Comparison of ENCODE assay signal across 14 cellular contexts in genomic region chr20:17825251-17825691, GRCh38.
DNase-seq lines count a peak whose midpoint lies in the region; ATAC-seq, FAIRE-seq and TF ChIP-seq lines count a peak whose summit lies in the region.
"Had no signal": no experiment of that assay in that cellular context is flagged by ENCODE, and none has a peak within 500 bp of the region (broad histone marks: within the 10 kb centered on the region; RNA-seq: fewer than 3 reads in every experiment).

No MANE protein-coding gene starts in this region.

- H3K36me3 ChIP-seq in H1 (ENCODE audit: control insufficient read depth in 2 of 4, insufficient read depth in 4 of 4, low read length in 3 of 4) (no peaks in the 10 kb centered on the region), HepG2 (replicated peaks in 1 of 2; ENCODE audit: control insufficient read depth in 1 of 2, insufficient read depth in 2 of 2, low read length in 2 of 2) (no peaks in the 10 kb centered on the region), smooth muscle cell (ENCODE audit: low read depth) (no peaks in the 10 kb centered on the region)

- H3T11ph ChIP-seq in H9 (ENCODE audit: low read length), result no peak overlapping the region

- H2BK5ac ChIP-seq in H9 (ENCODE audit: insufficient read length, low read length) (no peak overlapping the region), H1 (ENCODE audit: low read depth, low read length) (no peak overlapping the region; the same call in 1 of the 2 replicates)

- ATAC-seq in HepG2 (peak; percentile 50), HG03571 (IDR thresholded peaks at IDR 0.05; ENCODE audit: unreplicated experiment) (no peak)
- ATAC-seq: esophagus mucosa had no signal

- H3K4me2 ChIP-seq in H9 (ENCODE audit: insufficient read depth, insufficient read length, low read length) (no peak overlapping the region), H1 (ENCODE audit: insufficient read depth in 1 of 2, low read depth in 2 of 2, low read length in 2 of 2) (no peak overlapping the region), HepG2 (ENCODE audit: low read depth, low read length) (peak overlapping the region; percentile 49), smooth muscle cell (no peak overlapping the region)

- no peak overlapping the region for H4K5ac ChIP-seq in H9 (ENCODE audit: insufficient read length, low read depth, low read length)
- no peak overlapping the region for H4K5ac ChIP-seq in H1 (ENCODE audit: insufficient read length, low read depth, low read length)

- no peaks in the 10 kb centered on the region for H3K9me3 ChIP-seq in H9 (ENCODE audit: control insufficient read depth, low read depth, low read length)
- H3K9me3 ChIP-seq in H1 (ENCODE audit: insufficient read depth in 2 of 2, low read depth in 1 of 2, low read length in 1 of 2), result no peaks in the 10 kb centered on the region
- no peaks in the 10 kb centered on the region for H3K9me3 ChIP-seq in HepG2 (ENCODE audit: low read length)
- H3K9me3 ChIP-seq in smooth muscle cell (replicated peaks; ENCODE audit: low read depth), result no peaks in the 10 kb centered on the region

- H4K8ac ChIP-seq in H9 (replicated peaks; ENCODE audit: insufficient read length, low read depth, low read length), result no peak overlapping the region
- H4K8ac ChIP-seq in H1 (ENCODE audit: extremely low read depth, insufficient read depth, low read length), result peak overlapping the region; percentile 72; the same call in 1 of the 2 replicates

- DNase-seq in H9 (no peak), H1 (ENCODE audit: low read depth in 1 of 2, low spot score in 2 of 2) (no peak), HepG2 (ENCODE audit: low spot score) (peak; percentile 47), smooth muscle cell (lab: John Stamatoyannopoulos, UW; ENCODE audit: unreplicated experiment) (no peak), NCI-H226 (no peak), NCI-H2029 (lab: John Stamatoyannopoulos, UW) (no peak), GOT3 (lab: John Stamatoyannopoulos, UW) (no peak)
- DNase-seq: NCI-H1930; NK-92 treated with Interleukin-12 subunit alpha and Interleukin-12 subunit beta, amount 100 ng/mL, for 24 hours; stimulated activated CD4-positive, alpha-beta T cell treated with anti-CD3 and anti-CD28 coated beads, Interleukin-4, amount 100 ng/mL, for 4 hours; stimulated activated naive CD4-positive, alpha-beta T cell had no signal

- H2BK20ac ChIP-seq in H9 (ENCODE audit: low read depth, low read length, poor library complexity, severe bottlenecking), result no peak overlapping the region
- H2BK20ac ChIP-seq in H1 (ENCODE audit: low read length), result 0 out of 2 replicates have a peak overlapping the region, but pooled peaks have one; percentile 18

- H2AK5ac ChIP-seq in H9 (ENCODE audit: insufficient read length, low read length), result no peak overlapping the region
- H2AK5ac ChIP-seq in H1 (ENCODE audit: low read depth, low read length), result no peak overlapping the region

- H4K91ac ChIP-seq in H9 (ENCODE audit: insufficient read length, low read depth, low read length) (no peak overlapping the region), H1 (replicated peaks; ENCODE audit: insufficient read length, low read length) (no peak overlapping the region)

- TF ChIP-seq RAD21 in H1 (IDR thresholded peaks at IDR 0.05 in 1 of 2, conservative IDR thresholded peaks at IDR 0.05 in 1 of 2; ENCODE audit: low read depth in 2 of 2, low read length in 2 of 2) (no peak), HepG2 (CRISPR knock-in tag; IDR thresholded peaks at IDR 0.05) (no peak)

- no peaks in the 10 kb centered on the region for H3F3A ChIP-seq in smooth muscle cell (ENCODE audit: low read depth)

- H3K18ac ChIP-seq in H9 (ENCODE audit: insufficient read length, low read depth, low read length) (no peak overlapping the region), H1 (ENCODE audit: extremely low read depth, low read length) (no peak overlapping the region)

- H3K56ac ChIP-seq in H9 (ENCODE audit: insufficient read length, low read depth, low read length), result no peak overlapping the region
- no peak overlapping the region for H3K56ac ChIP-seq in H1 (replicated peaks; ENCODE audit: insufficient read length, low read depth, low read length)

- H3K79me2 ChIP-seq in H9 (ENCODE audit: insufficient read depth, low read length), result no peaks in the 10 kb centered on the region
- H3K79me2 ChIP-seq in H1 (ENCODE audit: control insufficient read depth in 1 of 2, insufficient read depth in 2 of 2, low read length in 2 of 2), result no peaks in the 10 kb centered on the region
- H3K79me2 ChIP-seq in HepG2 (ENCODE audit: insufficient read depth, low read length), result no peaks in the 10 kb centered on the region
- H3K79me2 ChIP-seq in smooth muscle cell (ENCODE audit: low read depth), result no peaks in the 10 kb centered on the region

- POLR2A ChIA-PET in H1 (lab: Charles Lee; ENCODE audit: partially characterized antibody), result no interaction called here
- POLR2A ChIA-PET in HepG2 (lab: Yijun Ruan, JAX), result interaction anchor here (1.0 to 5.7 kb wide), 12 partner anchors 10 to 143 kb away, joined by 3 to 60 read pairs (median 6); partner anchors contain the start of gene RRBP1

- no peak overlapping the region for H2BK120ac ChIP-seq in H9 (ENCODE audit: low read depth, low read length, poor library complexity, severe bottlenecking)
- H2BK120ac ChIP-seq in H1 (replicated peaks; ENCODE audit: low read depth, low read length), result no peak overlapping the region

- H2AFZ ChIP-seq in H9 (ENCODE audit: low read length), result no peak overlapping the region
- peak overlapping the region; percentile 47; the same call in 1 of the 2 replicates for H2AFZ ChIP-seq in H1 (ENCODE audit: low read length)
- H2AFZ ChIP-seq in HepG2 (ENCODE audit: low read length), result no peak overlapping the region
- H2AFZ ChIP-seq in smooth muscle cell (ENCODE audit: low read depth), result peak overlapping the region; percentile 67

- TF ChIP-seq POLR2A in H1 (IDR thresholded peaks at IDR 0.05; ENCODE audit: control extremely low read depth in 1 of 2, low read depth in 2 of 2, low read length in 2 of 2) (no peak), HepG2 (IDR thresholded peaks at IDR 0.05; ENCODE audit: insufficient read depth in 1 of 2, low read depth in 2 of 2, low read length in 2 of 2) (peak in 1 of 2 experiments; percentile 52; a peak in 2 of 4 replicates)

- peaks cover 2% of the 10 kb centered on the region for H3K27me3 Mint-ChIP-seq in H9 (ENCODE audit: low read depth)

- no peak for TF ChIP-seq EP300 in H1 (IDR thresholded peaks at IDR 0.05; ENCODE audit: borderline replicate concordance in 1 of 2, low read depth in 2 of 2, low read length in 2 of 2)
- peak in 1 of 2 experiments; percentile 34; a peak in 1 of 4 replicates for TF ChIP-seq EP300 in HepG2 (IDR thresholded peaks at IDR 0.05; ENCODE audit: low read depth in 2 of 2, low read length in 2 of 2)
- no peak for TF ChIP-seq EP300 in HepG2 (CRISPR knock-in tag; IDR thresholded peaks at IDR 0.05; ENCODE audit: borderline replicate concordance)

- FAIRE-seq in H1 (lab: Jason Lieb, UNC), result no peak
- no peak for FAIRE-seq in HepG2 (lab: Jason Lieb, UNC)

- BruUV-seq in HepG2 (replicated peaks; lab: Mats Ljungman, UMichigan), result no TSS peak

- no peak overlapping the region for H3K4me3 Mint-ChIP-seq in H9

- no peaks in the 10 kb centered on the region for H3K36me3 Mint-ChIP-seq in H9 (ENCODE audit: insufficient read depth in 1 of 3, low read depth in 3 of 3)

- H4K20me1 ChIP-seq in H9 (ENCODE audit: control insufficient read depth, insufficient read depth, insufficient read length), result no peaks in the 10 kb centered on the region
- H4K20me1 ChIP-seq in H1 (replicated peaks in 1 of 2; ENCODE audit: control insufficient read depth in 1 of 2, insufficient read depth in 2 of 2, low read length in 2 of 2), result no peaks in the 10 kb centered on the region
- H4K20me1 ChIP-seq in HepG2 (ENCODE audit: insufficient read depth, low read length), result no peaks in the 10 kb centered on the region
- H4K20me1 ChIP-seq in smooth muscle cell (ENCODE audit: low read depth), result no peaks in the 10 kb centered on the region

- H3K27ac ChIP-seq in H9 (ENCODE audit: insufficient read length, low read depth, low read length), result no peak overlapping the region
- H3K27ac ChIP-seq in H1 (ENCODE audit: low read depth, low read length), result no peak overlapping the region
- H3K27ac ChIP-seq in HepG2 (ENCODE audit: extremely low read length, insufficient read depth, low read length), result no peak overlapping the region
- no peak overlapping the region for H3K27ac ChIP-seq in smooth muscle cell (ENCODE audit: low read depth)
- H3K27ac ChIP-seq: C4-2B had no signal

- in situ Hi-C loops in HepG2 (cut with HindIII; ENCODE audit: extremely low pct_ligation_motif_present, low pct_unique_long_range_greater_than_20kb), result no loop called here

- H3K4me3 ChIP-seq in H1 (ENCODE audit: extremely low read depth in 1 of 4, insufficient read depth in 2 of 4, low read depth in 3 of 4, low read length in 4 of 4) (no peak overlapping the region), HepG2 (replicated peaks in 1 of 3; ENCODE audit: insufficient read depth in 1 of 3, low read depth in 2 of 3, low read length in 3 of 3) (peak overlapping the region in 1 of 3 experiments; percentile 12; a peak in 3 of 6 replicates), smooth muscle cell (no peak overlapping the region)

- no peaks in the 10 kb centered on the region for H3K79me1 ChIP-seq in H9 (ENCODE audit: insufficient read depth, low read depth, low read length, poor library complexity, severe bottlenecking)
- no peaks in the 10 kb centered on the region for H3K79me1 ChIP-seq in H1 (ENCODE audit: low read depth, low read length)

- H3K27ac Mint-ChIP-seq in H9, result peak overlapping the region in 2 of 3 experiments; percentile 23 to 62; a peak in 1 of 7 replicates

- TF ChIP-seq CTCF in H9 (conservative IDR thresholded peaks at IDR 0.05) (no peak), H1 (IDR thresholded peaks at IDR 0.05; ENCODE audit: control extremely low read depth in 1 of 3, insufficient read depth in 1 of 3, low read depth in 1 of 3, low read length in 3 of 3) (no peak), HepG2 (CRISPR knock-in tag; IDR thresholded peaks at IDR 0.05) (no peak), smooth muscle cell (IDR thresholded peaks at IDR 0.05; ENCODE audit: borderline replicate concordance, insufficient read depth, poor library complexity, severe bottlenecking) (no peak)

- H3K9ac ChIP-seq in H9 (ENCODE audit: extremely low read depth, insufficient read length, low read length) (no peak overlapping the region), H1 (replicated peaks in 1 of 4; ENCODE audit: extremely low read depth in 1 of 4, low read depth in 3 of 4, low read length in 3 of 4) (no peak overlapping the region), HepG2 (ENCODE audit: insufficient read depth, low read depth, low read length) (no peak overlapping the region), smooth muscle cell (ENCODE audit: low read depth) (no peak overlapping the region)

- no CpG with 5 or more reads among the region's 13 CpGs for WGBS in H9 (ENCODE audit: extremely low coverage, insufficient read length, low lambda C conversion rate)
- 85% methylated on average over 13 of the region's 13 CpGs; no CpG with 5 or more reads in 1 of the 2 experiments for WGBS in H1 (ENCODE audit: extremely low coverage in 1 of 2, insufficient coverage in 1 of 2, insufficient read length in 1 of 2, insufficient replicate concordance in 2 of 2, low coverage in 1 of 2, low lambda C conversion rate in 2 of 2, missing lambda C conversion rate in 1 of 2), 2 experiments
- WGBS in HepG2 (ENCODE audit: low lambda C conversion rate), result 32% methylated on average over 13 of the region's 13 CpGs
- 83% methylated on average over 13 of the region's 13 CpGs for WGBS in smooth muscle cell (ENCODE audit: low lambda C conversion rate)

- H2BK12ac ChIP-seq in H9 (ENCODE audit: insufficient read length, low read depth, low read length) (no peak overlapping the region), H1 (ENCODE audit: low read depth, low read length) (no peak overlapping the region)

- intact Hi-C loops in HepG2 (cut with micrococcal nuclease; ENCODE audit: unreplicated experiment), result loop anchor here (5.0 kb wide), 1 partner anchor 103 kb away; no protein-coding TSS in a partner anchor

- H3K4me1 ChIP-seq in H9 (ENCODE audit: insufficient read depth, low read length), result no peaks in the 10 kb centered on the region; the same call in 1 of the 2 replicates
- peaks cover 2 to 6% (median 3%) of the 10 kb centered on the region in 4 experiments; a peak in 3 of 7 replicates for H3K4me1 ChIP-seq in H1 (replicated peaks in 1 of 4; ENCODE audit: control insufficient read depth in 3 of 4, insufficient read depth in 4 of 4, low read length in 3 of 4)
- H3K4me1 ChIP-seq in HepG2 (ENCODE audit: insufficient read depth, low read length), result peaks cover 94% of the 10 kb centered on the region
- no peaks in the 10 kb centered on the region for H3K4me1 ChIP-seq in smooth muscle cell (ENCODE audit: low read depth)

- H2BK15ac ChIP-seq in H9 (ENCODE audit: low read depth, low read length) (no peak overlapping the region), H1 (ENCODE audit: low read length) (no peak overlapping the region)

- H3K4ac ChIP-seq in H9 (ENCODE audit: low read depth, low read length), result no peak overlapping the region
- no peak overlapping the region for H3K4ac ChIP-seq in H1 (replicated peaks; ENCODE audit: insufficient read length, low read depth, low read length)

- no peaks in the 10 kb centered on the region; a peak in 1 of 5 replicates for H3K9me3 Mint-ChIP-seq in H9

- peaks cover 32 to 39% of the 10 kb centered on the region in 2 experiments for H3K4me1 Mint-ChIP-seq in H9

- H3K14ac ChIP-seq in H9 (ENCODE audit: insufficient read depth, low read length), result no peak overlapping the region; the same call in 1 of the 2 replicates
- H3K14ac ChIP-seq in H1 (ENCODE audit: insufficient read length), result no peak overlapping the region

- H3K27me3 ChIP-seq in H9 (ENCODE audit: insufficient read depth, low read length), result no peaks in the 10 kb centered on the region
- peaks cover 0 to 3% (median 0%) of the 10 kb centered on the region in 4 experiments; a peak in 2 of 7 replicates for H3K27me3 ChIP-seq in H1 (replicated peaks in 1 of 4; ENCODE audit: control insufficient read depth in 3 of 4, extremely low read depth in 1 of 4, insufficient read depth in 3 of 4, low read length in 3 of 4)
- no peaks in the 10 kb centered on the region; a peak in 1 of 5 replicates for H3K27me3 ChIP-seq in HepG2 (ENCODE audit: control insufficient read depth in 1 of 2, insufficient read depth in 2 of 2, low read length in 2 of 2)
- no peaks in the 10 kb centered on the region for H3K27me3 ChIP-seq in smooth muscle cell (ENCODE audit: low read depth)

- H3K23ac ChIP-seq in H9 (ENCODE audit: insufficient read length, low read depth, low read length), result no peak overlapping the region
- no peak overlapping the region for H3K23ac ChIP-seq in H1 (ENCODE audit: insufficient read length)

- CTCF ChIA-PET in H1 (lab: Charles Lee; ENCODE audit: partially characterized antibody), result interaction anchor here (1.0 to 1.3 kb wide), 4 partner anchors 14 to 675 kb away, joined by 3 to 4 read pairs (median 3); no protein-coding TSS in a partner anchor
- CTCF ChIA-PET in HepG2 (lab: Yijun Ruan, JAX; ENCODE audit: low intra/inter-chr PET ratio, low total read pairs), result no interaction called here

- no peaks in the 10 kb centered on the region for H3K23me2 ChIP-seq in H9 (ENCODE audit: insufficient read length, low read depth, low read length, poor library complexity, severe bottlenecking)
- H3K23me2 ChIP-seq in H1 (ENCODE audit: low read depth, low read length), result no peaks in the 10 kb centered on the region

Comparison
In these comparisons a context has a peak if more than half of its experiments do, and no peak if none do; other contexts are left out.
1. H2AFZ ChIP-seq: peak in H1 (single experiment) and smooth muscle cell (single experiment); none in H9 (single experiment) and HepG2 (single experiment).